Comparison of ENCODE assay signal across 25 cellular contexts in genomic region chr16:78421244-78421661, GRCh38.
"Had no signal": no experiment of that assay in that cellular context is flagged by ENCODE, and none has a peak within 500 bp of the region (broad histone marks: within the 10 kb centered on the region; RNA-seq: fewer than 3 reads in every experiment).

No MANE protein-coding gene starts in this region.

- H3K4me3 ChIP-seq: coronary artery, esophagus squamous epithelium, gastrocnemius medialis, left ventricle myocardium inferior, ovary, prostate gland, upper lobe of right lung had no signal

- H3K36me3 ChIP-seq: esophagus squamous epithelium, gastrocnemius medialis, left ventricle myocardium inferior, neutrophil, ovary, prostate gland, upper lobe of right lung, WERI-Rb-1 had no signal

- H3K4me1 ChIP-seq: esophagus squamous epithelium, gastrocnemius medialis, left ventricle myocardium inferior, prostate gland, upper lobe of right lung had no signal

- H3K4me1 Mint-ChIP-seq: activated naive CD8-positive, alpha-beta T cell treated with anti-CD3 and anti-CD28 coated beads, Interleukin-2, amount 10 ng/mL, durations not matched to agents 7 days and 5 days; natural killer cell; T-cell had no signal

- ATAC-seq: activated T-cell treated with anti-CD3 and anti-CD28 coated beads, Interleukin-2, amount 50 U/mL, for 4 hours; gastrocnemius medialis; natural killer cell; stimulated activated naive CD8-positive, alpha-beta T cell treated with anti-CD3 and anti-CD28 coated beads, Interleukin-15, Interleukin-2, amounts not matched to agents 100 U/mL and 50 U/mL, for 24 hours; T-cell; upper lobe of right lung had no signal

- H3K9me3 ChIP-seq: esophagus squamous epithelium, gastrocnemius medialis, left ventricle myocardium inferior, neutrophil, ovary, prostate gland, upper lobe of right lung had no signal

- H3K27ac Mint-ChIP-seq: activated naive CD8-positive, alpha-beta T cell treated with anti-CD3 and anti-CD28 coated beads, Interleukin-2, amount 10 ng/mL, durations not matched to agents 7 days and 5 days; activated T-helper 2 cell treated with anti-CD3 and anti-CD28 coated beads, Interferon-gamma antibody, Interleukin-2, Interleukin-4, amounts not matched to agents 10 μg/mL and 5 μg/mL and 100 μg/mL, durations not matched to agents 14 hours and 24 hours and 36 hours; natural killer cell; T-cell; T-helper 2 cell treated with Interferon-gamma antibody and Interleukin-4, amounts not matched to agents 5 μg/mL and 100 μg/mL, for 36 hours had no signal

- H3K27me3 ChIP-seq: esophagus squamous epithelium, gastrocnemius medialis, neutrophil, ovary, upper lobe of right lung had no signal

- DNase-seq: activated CD4-positive, alpha-beta T cell treated with anti-CD3 and anti-CD28 coated beads, Interleukin-2, amount 50 U/mL, for 4 hours; activated CD8-positive, alpha-beta memory T cell treated with anti-CD3 and anti-CD28 coated beads for 24 hours; activated CD8-positive, alpha-beta memory T cell treated with anti-CD3 and anti-CD28 coated beads, Interleukin-2, amount 50 U/mL, for 4 hours; activated naive CD4-positive, alpha-beta T cell; activated naive CD8-positive, alpha-beta T cell treated with anti-CD3 and anti-CD28 coated beads, Interleukin-2, amount 10 ng/mL, durations not matched to agents 7 days and 5 days; activated T-cell treated with anti-CD3 and anti-CD28 coated beads, Interleukin-2, amount 50 U/mL, for 4 hours; amygdala; esophagus squamous epithelium; gastrocnemius medialis; head of caudate nucleus; hypothalamus; left ventricle myocardium inferior; midbrain; natural killer cell; ovary; stimulated activated CD4-positive, alpha-beta T cell treated with anti-CD3 and anti-CD28 coated beads, Interleukin-4, amount 100 ng/mL, for 24 hours; stimulated activated naive CD8-positive, alpha-beta T cell treated with anti-CD3 and anti-CD28 coated beads, Interleukin-15, Interleukin-2, amounts not matched to agents 100 U/mL and 50 U/mL, for 24 hours; T-cell; upper lobe of right lung; WERI-Rb-1 had no signal

- H3K27me3 Mint-ChIP-seq: activated naive CD8-positive, alpha-beta T cell treated with anti-CD3 and anti-CD28 coated beads, Interleukin-2, amount 10 ng/mL, durations not matched to agents 7 days and 5 days; T-cell had no signal

- H3K4me3 Mint-ChIP-seq: activated naive CD8-positive, alpha-beta T cell treated with anti-CD3 and anti-CD28 coated beads, Interleukin-2, amount 10 ng/mL, durations not matched to agents 7 days and 5 days; activated T-cell treated with anti-CD3 and anti-CD28 coated beads, Interleukin-2, amount 50 U/mL, for 4 hours; natural killer cell; T-cell; T-helper 2 cell treated with Interferon-gamma antibody and Interleukin-4, amounts not matched to agents 5 μg/mL and 100 μg/mL, for 36 hours had no signal

- H3K36me3 Mint-ChIP-seq: activated naive CD8-positive, alpha-beta T cell treated with anti-CD3 and anti-CD28 coated beads, Interleukin-2, amount 10 ng/mL, durations not matched to agents 7 days and 5 days; natural killer cell had no signal

- H3K9me3 Mint-ChIP-seq: activated naive CD8-positive, alpha-beta T cell treated with anti-CD3 and anti-CD28 coated beads, Interleukin-2, amount 10 ng/mL, durations not matched to agents 7 days and 5 days; activated T-cell treated with anti-CD3 and anti-CD28 coated beads, Interleukin-2, amount 50 U/mL, for 4 hours; activated T-helper 2 cell treated with anti-CD3 and anti-CD28 coated beads, Interferon-gamma antibody, Interleukin-2, Interleukin-4, amounts not matched to agents 10 μg/mL and 5 μg/mL and 100 μg/mL, durations not matched to agents 14 hours and 24 hours and 36 hours; natural killer cell; T-cell; T-helper 2 cell treated with Interferon-gamma antibody and Interleukin-4, amounts not matched to agents 5 μg/mL and 100 μg/mL, for 36 hours had no signal

- H3K27ac ChIP-seq: coronary artery, esophagus squamous epithelium, gastrocnemius medialis, left ventricle myocardium inferior, neutrophil, ovary, prostate gland, upper lobe of right lung, WERI-Rb-1 had no signal
